Comparison of ENCODE assay signal across 11 cellular contexts in genomic region chr6:151627689-151628444, GRCh38.
DNase-seq lines count a peak whose midpoint lies in the region; ATAC-seq and TF ChIP-seq lines count a peak whose summit lies in the region.
"Had no signal": no experiment of that assay in that cellular context is flagged by ENCODE, and none has a peak within 500 bp of the region (broad histone marks: within the 10 kb centered on the region; RNA-seq: fewer than 3 reads in every experiment).

No MANE protein-coding gene starts in this region.

- TF ChIP-seq CTCF in liver (IDR thresholded peaks at IDR 0.05; ENCODE audit: low read depth, low read length, missing input control) (no peak), tibial nerve (IDR thresholded peaks at IDR 0.05) (no peak)

- TF ChIP-seq EP300 in tibial nerve (IDR thresholded peaks at IDR 0.05), result no peak

- H3K36me3 Mint-ChIP-seq in natural killer cell treated with Interleukin-12 subunit alpha and Interleukin-12 subunit beta and Interleukin-15 and Interleukin-18, amount 100 ng/mL, for 72 hours, result no peaks in the 10 kb centered on the region

- TF ChIP-seq RAD21 in liver (IDR thresholded peaks at IDR 0.05), result no peak

- peaks cover 7 to 19% (median 9%) of the 10 kb centered on the region in 4 donors for H3K4me1 ChIP-seq in liver (ENCODE audit: control insufficient read depth in 4 of 4, insufficient read depth in 4 of 4, low read length in 3 of 4)
- H3K4me1 ChIP-seq in tibial nerve, result peaks cover 0 to 26% (median 0%) of the 10 kb centered on the region in 4 donors

- H3K27me3 ChIP-seq in liver (ENCODE audit: control insufficient read depth in 4 of 4, insufficient read depth in 4 of 4, low read length in 3 of 4) (no peaks in the 10 kb centered on the region), tibial nerve (no peaks in the 10 kb centered on the region)

- ATAC-seq in GM18505 (IDR thresholded peaks at IDR 0.05; ENCODE audit: unreplicated experiment) (peak; percentile 71), HG02885 (IDR thresholded peaks at IDR 0.05; ENCODE audit: poor library complexity, unreplicated experiment) (peak; percentile 45)
- no peak for ATAC-seq in natural killer cell treated with Interleukin-12 subunit alpha and Interleukin-12 subunit beta and Interleukin-15 and Interleukin-18, amount 100 ng/mL, for 72 hours

- H3K9ac ChIP-seq in liver (ENCODE audit: low read depth in 1 of 2, low read length in 2 of 2), result no peak overlapping the region

- peaks cover 7 to 18% of the 10 kb centered on the region in 2 donors for H3K27me3 Mint-ChIP-seq in natural killer cell treated with Interleukin-12 subunit alpha and Interleukin-12 subunit beta and Interleukin-15 and Interleukin-18, amount 100 ng/mL, for 72 hours

- H3K27ac Mint-ChIP-seq in natural killer cell treated with Interleukin-12 subunit alpha and Interleukin-12 subunit beta and Interleukin-15 and Interleukin-18, amount 100 ng/mL, for 72 hours, result no peak overlapping the region
- H3K27ac Mint-ChIP-seq: activated T-helper 2 cell treated with anti-CD3 and anti-CD28 coated beads, Interferon-gamma antibody, Interleukin-2, Interleukin-4, amounts not matched to agents 10 μg/mL and 5 μg/mL and 100 μg/mL, durations not matched to agents 14 hours and 24 hours and 36 hours had no signal

- H3K36me3 ChIP-seq in liver (ENCODE audit: control insufficient read depth in 4 of 4, insufficient read depth in 3 of 4, low read depth in 1 of 4, low read length in 3 of 4), result no peaks in the 10 kb centered on the region
- H3K36me3 ChIP-seq in tibial nerve, result no peaks in the 10 kb centered on the region

- no peak for TF ChIP-seq POLR2A in GM18505 (IDR thresholded peaks at IDR 0.05; ENCODE audit: borderline replicate concordance, extremely low read depth, insufficient read depth, insufficient read length)
- TF ChIP-seq POLR2A in tibial nerve (IDR thresholded peaks at IDR 0.05), result no peak

- H3K4me3 Mint-ChIP-seq in natural killer cell treated with Interleukin-12 subunit alpha and Interleukin-12 subunit beta and Interleukin-15 and Interleukin-18, amount 100 ng/mL, for 72 hours, result no peak overlapping the region

- peak overlapping the region in 1 of 2 donors; percentile 52 for H3K27ac ChIP-seq in liver (ENCODE audit: low read depth in 1 of 2, low read length in 2 of 2)
- no peak overlapping the region for H3K27ac ChIP-seq in tibial nerve

- DNase-seq in RPMI7951 (ENCODE audit: low read depth) (peak; percentile 10), SHP77 treated with DMSO at 0.1 percent for 48 hours (lab: John Stamatoyannopoulos, UW) (no peak), tibial nerve (ENCODE audit: low spot score in 2 of 2) (no peak), DMS 273 (lab: John Stamatoyannopoulos, UW; ENCODE audit: unreplicated experiment) (no peak)
- no peak for DNase-seq in natural killer cell treated with Interleukin-12 subunit alpha and Interleukin-12 subunit beta and Interleukin-15 and Interleukin-18, amount 100 ng/mL, for 72 hours (ENCODE audit: low spot score)
- DNase-seq: mesendoderm, NCI-H1694 treated with DMSO at 0.1 percent for 48 hours had no signal

- H3K4me1 Mint-ChIP-seq in natural killer cell treated with Interleukin-12 subunit alpha and Interleukin-12 subunit beta and Interleukin-15 and Interleukin-18, amount 100 ng/mL, for 72 hours (ENCODE audit: low read depth in 2 of 2), result peaks cover 0 to 3% of the 10 kb centered on the region in 2 donors

- H3K9me3 ChIP-seq in liver (ENCODE audit: control insufficient read depth in 4 of 4, low read length in 3 of 4) (no peaks in the 10 kb centered on the region), tibial nerve (no peaks in the 10 kb centered on the region)

- H3K4me3 ChIP-seq in liver (ENCODE audit: low read depth in 1 of 3, low read length in 3 of 3) (no peak overlapping the region), tibial nerve (no peak overlapping the region)

- 50% methylated on average over 3 of the region's 3 CpGs for WGBS in liver
- WGBS in tibial nerve, 2 donors, result 46 to 47% methylated on average over 3 of the region's 3 CpGs

- no peaks in the 10 kb centered on the region for H3K9me3 Mint-ChIP-seq in natural killer cell treated with Interleukin-12 subunit alpha and Interleukin-12 subunit beta and Interleukin-15 and Interleukin-18, amount 100 ng/mL, for 72 hours
- H3K9me3 Mint-ChIP-seq: activated T-helper 2 cell treated with anti-CD3 and anti-CD28 coated beads, Interferon-gamma antibody, Interleukin-2, Interleukin-4, amounts not matched to agents 10 μg/mL and 5 μg/mL and 100 μg/mL, durations not matched to agents 14 hours and 24 hours and 36 hours had no signal

TF ChIP-seq in liver, 16 proteins besides CTCF, POLR2A, EP300 and RAD21:
- TF ChIP-seq NR2F2 (IDR thresholded peaks at IDR 0.05) (no peak), JUND (IDR thresholded peaks at IDR 0.05) (peak; percentile 85 to 87), EGR1 (IDR thresholded peaks at IDR 0.05; ENCODE audit: low read depth in 2 of 2) (no peak), SP1 (IDR thresholded peaks at IDR 0.05) (no peak), RXRA (IDR thresholded peaks at IDR 0.05) (peak in 1 of 2 donors; percentile 26), HNF4G (IDR thresholded peaks at IDR 0.05) (no peak), REST (IDR thresholded peaks at IDR 0.05) (no peak)

Comparison
In these comparisons a context has a peak if more than half of its experiments do, and no peak if none do; other contexts are left out.
1. ATAC-seq: peak in GM18505 (single experiment) and HG02885 (single experiment); none in natural killer cell treated with Interleukin-12 subunit alpha and Interleukin-12 subunit beta and Interleukin-15 and Interleukin-18, amount 100 ng/mL, for 72 hours (0 of 2).